Comparison of ENCODE assay signal across 2 cellular contexts in genomic region chr15:29636140-29636539, GRCh38.
TF ChIP-seq lines count a peak whose summit lies in the region.

No MANE protein-coding gene starts in this region.

TF ChIP-seq in IMR-90, 13 proteins besides CTCF, POLR2A, EP300 and RAD21:
- no peak for TF ChIP-seq USF2 (IDR thresholded peaks at IDR 0.05; ENCODE audit: low read depth, low read length)
- TF ChIP-seq CEBPB (IDR thresholded peaks at IDR 0.05; ENCODE audit: low read depth, low read length): no peak
- no peak for TF ChIP-seq SMC3 (IDR thresholded peaks at IDR 0.05; ENCODE audit: low read depth, low read length)
- no peak for TF ChIP-seq MXI1 (IDR thresholded peaks at IDR 0.05; ENCODE audit: borderline replicate concordance, low read depth, low read length)
- TF ChIP-seq RFX5 (IDR thresholded peaks at IDR 0.05; ENCODE audit: low read depth, low read length): no peak
- TF ChIP-seq MAFK (IDR thresholded peaks at IDR 0.05; ENCODE audit: low read depth, low read length): no peak
- no peak for TF ChIP-seq RCOR1 (IDR thresholded peaks at IDR 0.05; ENCODE audit: insufficient replicate concordance, low read length)
TF ChIP-seq in IMR-90: peak in this region for 0.

TF ChIP-seq in HepG2, 621 proteins besides CTCF, POLR2A, EP300 and RAD21:
- no peak for TF ChIP-seq ZBTB40 (IDR thresholded peaks at IDR 0.05)
- TF ChIP-seq ZBTB40 (CRISPR knock-in tag; IDR thresholded peaks at IDR 0.05): no peak
- no peak for TF ChIP-seq XBP1 (CRISPR knock-in tag; IDR thresholded peaks at IDR 0.05)
- no peak for TF ChIP-seq ZNF513 (CRISPR knock-in tag; conservative IDR thresholded peaks at IDR 0.05)
- no peak for TF ChIP-seq ZNF256 (CRISPR knock-in tag; conservative IDR thresholded peaks at IDR 0.05)
- no peak for TF ChIP-seq ZNF225 (CRISPR knock-in tag; IDR thresholded peaks at IDR 0.05)
- TF ChIP-seq SIN3B (IDR thresholded peaks at IDR 0.05; ENCODE audit: low read length): no peak
- TF ChIP-seq MYC (CRISPR knock-in tag; IDR thresholded peaks at IDR 0.05; ENCODE audit: borderline replicate concordance): no peak
- TF ChIP-seq USF2 (IDR thresholded peaks at IDR 0.05; ENCODE audit: low read depth, low read length): no peak
- TF ChIP-seq USF2 (CRISPR knock-in tag; IDR thresholded peaks at IDR 0.05; ENCODE audit: borderline replicate concordance): no peak
- TF ChIP-seq TEAD3 (CRISPR knock-in tag; optimal IDR thresholded peaks at IDR 0.05; ENCODE audit: borderline replicate concordance): peak; percentile 44
- TF ChIP-seq ZNF687 (CRISPR knock-in tag; IDR thresholded peaks at IDR 0.05): 0 out of 2 replicates have a peak, but pooled peaks have one; percentile 25
- TF ChIP-seq CHD2 (IDR thresholded peaks at IDR 0.05; ENCODE audit: low read depth, low read length): no peak
- no peak for TF ChIP-seq ZNF546 (CRISPR knock-in tag; conservative IDR thresholded peaks at IDR 0.05)
- no peak for TF ChIP-seq U2AF2 (IDR thresholded peaks at IDR 0.05; ENCODE audit: low read depth, low read length)
- no peak for TF ChIP-seq ARHGAP35 (CRISPR knock-in tag; IDR thresholded peaks at IDR 0.05; ENCODE audit: borderline replicate concordance)
- no peak for TF ChIP-seq SMARCC2 (IDR thresholded peaks at IDR 0.05)
- TF ChIP-seq DMTF1 (CRISPR knock-in tag; IDR thresholded peaks at IDR 0.05): no peak
- no peak for TF ChIP-seq MTA3 (CRISPR knock-in tag; IDR thresholded peaks at IDR 0.05)
- no peak for TF ChIP-seq BATF2 (CRISPR knock-in tag; IDR thresholded peaks at IDR 0.05)
- peak; percentile 25; the same call in 1 of the 2 replicates for TF ChIP-seq MAX (IDR thresholded peaks at IDR 0.05)
- TF ChIP-seq PPARG (CRISPR knock-in tag; conservative IDR thresholded peaks at IDR 0.05): no peak
- peak; percentile 24; the same call in 1 of the 2 replicates for TF ChIP-seq NFYC (CRISPR knock-in tag; IDR thresholded peaks at IDR 0.05)
- peak; percentile 16; the same call in 1 of the 2 replicates for TF ChIP-seq ZNF644 (CRISPR knock-in tag; IDR thresholded peaks at IDR 0.05; ENCODE audit: low read depth)
TF ChIP-seq in HepG2: peak in this region for 5.
